Comparison of ENCODE assay signal across 1 cellular context in the genomic region with DNA sequence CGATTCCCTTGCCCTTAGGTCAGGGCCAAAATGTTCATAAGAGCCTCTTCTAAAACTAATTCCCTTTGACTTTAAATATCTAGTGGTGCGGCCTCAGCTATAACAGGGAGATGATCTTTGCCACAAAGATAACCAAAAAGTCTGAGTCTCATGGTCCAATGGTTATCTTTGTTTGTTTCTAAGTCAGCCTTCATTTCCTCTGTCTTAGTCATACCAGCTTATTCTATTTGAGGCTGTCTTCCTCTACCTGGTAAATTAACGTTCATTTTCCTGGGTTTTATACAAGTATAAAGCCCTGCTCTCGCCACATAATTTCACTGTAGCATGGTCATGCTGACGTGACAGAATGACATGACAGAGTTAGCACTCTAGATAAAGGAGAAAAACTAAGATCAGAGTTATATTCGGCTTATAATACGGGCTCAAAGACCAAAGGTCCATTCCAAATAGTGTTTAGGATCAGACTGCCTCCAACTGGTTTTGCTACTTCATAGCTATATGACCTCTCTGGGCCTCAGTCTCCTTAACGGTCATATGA.
TF ChIP-seq lines count a peak whose summit lies in the region.

No MANE protein-coding gene starts in this region.

TF ChIP-seq in K562, 482 proteins besides CTCF, POLR2A, EP300 and RAD21:
- TF ChIP-seq ZNF316 (IDR thresholded peaks at IDR 0.05) (peak; percentile 91), NFIC (IDR thresholded peaks at IDR 0.05) (no peak), ZNF175 (CRISPR knock-in tag; IDR thresholded peaks at IDR 0.05; ENCODE audit: low read depth) (peak; percentile 45; the same call in 1 of the 2 replicates), NFE2 (IDR thresholded peaks at IDR 0.05; ENCODE audit: low read depth) (peak; percentile 73), KAT7 (CRISPR knock-in tag; IDR thresholded peaks at IDR 0.05; ENCODE audit: borderline replicate concordance) (no peak), FOSL1 (tag; conservative IDR thresholded peaks at IDR 0.05) (peak; percentile 56), YY1 (IDR thresholded peaks at IDR 0.05; ENCODE audit: borderline replicate concordance in 1 of 3, control insufficient read depth in 1 of 3, extremely low read depth in 1 of 3, insufficient read depth in 3 of 3, insufficient read length in 1 of 3, insufficient replicate concordance in 2 of 3, low read depth in 1 of 3, low read length in 2 of 3) (no peak), DPF2 (IDR thresholded peaks at IDR 0.05) (peak; percentile 31; the same call in 1 of the 2 replicates), MAFF (IDR thresholded peaks at IDR 0.05; ENCODE audit: low read length) (peak; percentile 64), BCOR (IDR thresholded peaks at IDR 0.05) (no peak), C11orf30 (IDR thresholded peaks at IDR 0.05; ENCODE audit: low read depth) (peak; percentile 86), CREM (IDR thresholded peaks at IDR 0.05; ENCODE audit: low read depth) (peak; percentile 37), MAFG (tag; conservative IDR thresholded peaks at IDR 0.05) (peak; percentile 92), MAFK (IDR thresholded peaks at IDR 0.05; ENCODE audit: low read length) (peak; percentile 66; the same call in 1 of the 2 replicates)
- TF ChIP-seq, protein P1, sequence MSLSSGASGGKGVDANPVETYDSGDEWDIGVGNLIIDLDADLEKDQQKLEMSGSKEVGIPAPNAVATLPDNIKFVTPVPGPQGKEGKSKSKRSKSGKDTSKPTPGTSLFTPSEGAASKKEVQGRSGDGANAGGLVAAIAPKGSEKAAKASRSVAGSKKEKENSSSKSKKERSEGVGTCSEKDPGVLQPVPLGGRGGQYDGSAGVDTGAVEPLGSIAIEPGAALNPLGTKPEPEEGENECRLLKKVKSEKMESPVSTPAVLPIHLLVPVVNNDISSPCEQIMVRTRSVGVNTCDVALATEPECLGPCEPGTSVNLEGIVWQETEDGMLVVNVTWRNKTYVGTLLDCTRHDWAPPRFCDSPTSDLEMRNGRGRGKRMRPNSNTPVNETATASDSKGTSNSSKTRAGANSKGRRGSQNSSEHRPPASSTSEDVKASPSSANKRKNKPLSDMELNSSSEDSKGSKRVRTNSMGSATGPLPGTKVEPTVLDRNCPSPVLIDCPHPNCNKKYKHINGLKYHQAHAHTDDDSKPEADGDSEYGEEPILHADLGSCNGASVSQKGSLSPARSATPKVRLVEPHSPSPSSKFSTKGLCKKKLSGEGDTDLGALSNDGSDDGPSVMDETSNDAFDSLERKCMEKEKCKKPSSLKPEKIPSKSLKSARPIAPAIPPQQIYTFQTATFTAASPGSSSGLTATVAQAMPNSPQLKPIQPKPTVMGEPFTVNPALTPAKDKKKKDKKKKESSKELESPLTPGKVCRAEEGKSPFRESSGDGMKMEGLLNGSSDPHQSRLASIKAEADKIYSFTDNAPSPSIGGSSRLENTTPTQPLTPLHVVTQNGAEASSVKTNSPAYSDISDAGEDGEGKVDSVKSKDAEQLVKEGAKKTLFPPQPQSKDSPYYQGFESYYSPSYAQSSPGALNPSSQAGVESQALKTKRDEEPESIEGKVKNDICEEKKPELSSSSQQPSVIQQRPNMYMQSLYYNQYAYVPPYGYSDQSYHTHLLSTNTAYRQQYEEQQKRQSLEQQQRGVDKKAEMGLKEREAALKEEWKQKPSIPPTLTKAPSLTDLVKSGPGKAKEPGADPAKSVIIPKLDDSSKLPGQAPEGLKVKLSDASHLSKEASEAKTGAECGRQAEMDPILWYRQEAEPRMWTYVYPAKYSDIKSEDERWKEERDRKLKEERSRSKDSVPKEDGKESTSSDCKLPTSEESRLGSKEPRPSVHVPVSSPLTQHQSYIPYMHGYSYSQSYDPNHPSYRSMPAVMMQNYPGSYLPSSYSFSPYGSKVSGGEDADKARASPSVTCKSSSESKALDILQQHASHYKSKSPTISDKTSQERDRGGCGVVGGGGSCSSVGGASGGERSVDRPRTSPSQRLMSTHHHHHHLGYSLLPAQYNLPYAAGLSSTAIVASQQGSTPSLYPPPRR (CRISPR knock-in tag; IDR thresholded peaks at IDR 0.05; ENCODE audit: borderline replicate concordance) = no peak
- TF ChIP-seq, protein P2, sequence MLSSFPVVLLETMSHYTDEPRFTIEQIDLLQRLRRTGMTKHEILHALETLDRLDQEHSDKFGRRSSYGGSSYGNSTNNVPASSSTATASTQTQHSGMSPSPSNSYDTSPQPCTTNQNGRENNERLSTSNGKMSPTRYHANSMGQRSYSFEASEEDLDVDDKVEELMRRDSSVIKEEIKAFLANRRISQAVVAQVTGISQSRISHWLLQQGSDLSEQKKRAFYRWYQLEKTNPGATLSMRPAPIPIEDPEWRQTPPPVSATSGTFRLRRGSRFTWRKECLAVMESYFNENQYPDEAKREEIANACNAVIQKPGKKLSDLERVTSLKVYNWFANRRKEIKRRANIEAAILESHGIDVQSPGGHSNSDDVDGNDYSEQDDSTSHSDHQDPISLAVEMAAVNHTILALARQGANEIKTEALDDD (IDR thresholded peaks at IDR 0.05) = peak; percentile 46; the same call in 1 of the 2 replicates
- TF ChIP-seq, protein P3, sequence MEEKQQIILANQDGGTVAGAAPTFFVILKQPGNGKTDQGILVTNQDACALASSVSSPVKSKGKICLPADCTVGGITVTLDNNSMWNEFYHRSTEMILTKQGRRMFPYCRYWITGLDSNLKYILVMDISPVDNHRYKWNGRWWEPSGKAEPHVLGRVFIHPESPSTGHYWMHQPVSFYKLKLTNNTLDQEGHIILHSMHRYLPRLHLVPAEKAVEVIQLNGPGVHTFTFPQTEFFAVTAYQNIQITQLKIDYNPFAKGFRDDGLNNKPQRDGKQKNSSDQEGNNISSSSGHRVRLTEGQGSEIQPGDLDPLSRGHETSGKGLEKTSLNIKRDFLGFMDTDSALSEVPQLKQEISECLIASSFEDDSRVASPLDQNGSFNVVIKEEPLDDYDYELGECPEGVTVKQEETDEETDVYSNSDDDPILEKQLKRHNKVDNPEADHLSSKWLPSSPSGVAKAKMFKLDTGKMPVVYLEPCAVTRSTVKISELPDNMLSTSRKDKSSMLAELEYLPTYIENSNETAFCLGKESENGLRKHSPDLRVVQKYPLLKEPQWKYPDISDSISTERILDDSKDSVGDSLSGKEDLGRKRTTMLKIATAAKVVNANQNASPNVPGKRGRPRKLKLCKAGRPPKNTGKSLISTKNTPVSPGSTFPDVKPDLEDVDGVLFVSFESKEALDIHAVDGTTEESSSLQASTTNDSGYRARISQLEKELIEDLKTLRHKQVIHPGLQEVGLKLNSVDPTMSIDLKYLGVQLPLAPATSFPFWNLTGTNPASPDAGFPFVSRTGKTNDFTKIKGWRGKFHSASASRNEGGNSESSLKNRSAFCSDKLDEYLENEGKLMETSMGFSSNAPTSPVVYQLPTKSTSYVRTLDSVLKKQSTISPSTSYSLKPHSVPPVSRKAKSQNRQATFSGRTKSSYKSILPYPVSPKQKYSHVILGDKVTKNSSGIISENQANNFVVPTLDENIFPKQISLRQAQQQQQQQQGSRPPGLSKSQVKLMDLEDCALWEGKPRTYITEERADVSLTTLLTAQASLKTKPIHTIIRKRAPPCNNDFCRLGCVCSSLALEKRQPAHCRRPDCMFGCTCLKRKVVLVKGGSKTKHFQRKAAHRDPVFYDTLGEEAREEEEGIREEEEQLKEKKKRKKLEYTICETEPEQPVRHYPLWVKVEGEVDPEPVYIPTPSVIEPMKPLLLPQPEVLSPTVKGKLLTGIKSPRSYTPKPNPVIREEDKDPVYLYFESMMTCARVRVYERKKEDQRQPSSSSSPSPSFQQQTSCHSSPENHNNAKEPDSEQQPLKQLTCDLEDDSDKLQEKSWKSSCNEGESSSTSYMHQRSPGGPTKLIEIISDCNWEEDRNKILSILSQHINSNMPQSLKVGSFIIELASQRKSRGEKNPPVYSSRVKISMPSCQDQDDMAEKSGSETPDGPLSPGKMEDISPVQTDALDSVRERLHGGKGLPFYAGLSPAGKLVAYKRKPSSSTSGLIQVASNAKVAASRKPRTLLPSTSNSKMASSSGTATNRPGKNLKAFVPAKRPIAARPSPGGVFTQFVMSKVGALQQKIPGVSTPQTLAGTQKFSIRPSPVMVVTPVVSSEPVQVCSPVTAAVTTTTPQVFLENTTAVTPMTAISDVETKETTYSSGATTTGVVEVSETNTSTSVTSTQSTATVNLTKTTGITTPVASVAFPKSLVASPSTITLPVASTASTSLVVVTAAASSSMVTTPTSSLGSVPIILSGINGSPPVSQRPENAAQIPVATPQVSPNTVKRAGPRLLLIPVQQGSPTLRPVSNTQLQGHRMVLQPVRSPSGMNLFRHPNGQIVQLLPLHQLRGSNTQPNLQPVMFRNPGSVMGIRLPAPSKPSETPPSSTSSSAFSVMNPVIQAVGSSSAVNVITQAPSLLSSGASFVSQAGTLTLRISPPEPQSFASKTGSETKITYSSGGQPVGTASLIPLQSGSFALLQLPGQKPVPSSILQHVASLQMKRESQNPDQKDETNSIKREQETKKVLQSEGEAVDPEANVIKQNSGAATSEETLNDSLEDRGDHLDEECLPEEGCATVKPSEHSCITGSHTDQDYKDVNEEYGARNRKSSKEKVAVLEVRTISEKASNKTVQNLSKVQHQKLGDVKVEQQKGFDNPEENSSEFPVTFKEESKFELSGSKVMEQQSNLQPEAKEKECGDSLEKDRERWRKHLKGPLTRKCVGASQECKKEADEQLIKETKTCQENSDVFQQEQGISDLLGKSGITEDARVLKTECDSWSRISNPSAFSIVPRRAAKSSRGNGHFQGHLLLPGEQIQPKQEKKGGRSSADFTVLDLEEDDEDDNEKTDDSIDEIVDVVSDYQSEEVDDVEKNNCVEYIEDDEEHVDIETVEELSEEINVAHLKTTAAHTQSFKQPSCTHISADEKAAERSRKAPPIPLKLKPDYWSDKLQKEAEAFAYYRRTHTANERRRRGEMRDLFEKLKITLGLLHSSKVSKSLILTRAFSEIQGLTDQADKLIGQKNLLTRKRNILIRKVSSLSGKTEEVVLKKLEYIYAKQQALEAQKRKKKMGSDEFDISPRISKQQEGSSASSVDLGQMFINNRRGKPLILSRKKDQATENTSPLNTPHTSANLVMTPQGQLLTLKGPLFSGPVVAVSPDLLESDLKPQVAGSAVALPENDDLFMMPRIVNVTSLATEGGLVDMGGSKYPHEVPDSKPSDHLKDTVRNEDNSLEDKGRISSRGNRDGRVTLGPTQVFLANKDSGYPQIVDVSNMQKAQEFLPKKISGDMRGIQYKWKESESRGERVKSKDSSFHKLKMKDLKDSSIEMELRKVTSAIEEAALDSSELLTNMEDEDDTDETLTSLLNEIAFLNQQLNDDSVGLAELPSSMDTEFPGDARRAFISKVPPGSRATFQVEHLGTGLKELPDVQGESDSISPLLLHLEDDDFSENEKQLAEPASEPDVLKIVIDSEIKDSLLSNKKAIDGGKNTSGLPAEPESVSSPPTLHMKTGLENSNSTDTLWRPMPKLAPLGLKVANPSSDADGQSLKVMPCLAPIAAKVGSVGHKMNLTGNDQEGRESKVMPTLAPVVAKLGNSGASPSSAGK (IDR thresholded peaks at IDR 0.05) = 0 out of 2 replicates have a peak, but pooled peaks have one; percentile 9
